Comparison of ENCODE assay signal across 1 cellular context in the genomic region with DNA sequence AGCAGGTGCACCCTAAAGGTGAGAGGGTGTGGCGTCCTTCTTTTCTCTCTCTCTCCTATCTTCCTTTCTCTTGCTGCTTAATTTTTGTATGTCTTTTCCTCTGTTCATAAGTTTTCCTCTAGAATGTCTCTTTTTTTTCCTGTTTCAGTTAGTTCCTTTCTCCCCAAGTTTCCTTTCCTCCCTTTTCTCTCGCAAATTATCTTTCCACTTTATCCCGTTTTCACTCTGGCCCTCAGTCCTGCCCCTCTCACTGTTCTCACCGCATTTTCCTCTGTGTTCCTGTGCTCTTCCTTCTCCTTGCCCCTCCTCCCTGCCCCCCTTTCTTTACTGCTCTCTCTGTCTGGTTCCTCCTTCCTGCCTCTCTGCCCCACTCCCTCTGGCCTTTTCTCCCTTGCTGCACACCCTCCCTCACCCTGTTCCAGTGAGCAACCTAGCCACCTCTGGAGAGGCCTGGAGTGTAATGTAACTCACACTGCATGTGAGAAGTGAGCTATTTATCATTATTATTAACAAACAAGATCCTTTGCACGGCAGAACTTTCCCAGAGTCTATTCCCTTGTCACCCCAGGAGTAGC.
TF ChIP-seq lines count a peak whose summit lies in the region.

No MANE protein-coding gene starts in this region.

TF ChIP-seq in GM23338, 12 proteins besides CTCF, POLR2A, EP300 and RAD21 (continued from another document):
- TF ChIP-seq, protein P1, sequence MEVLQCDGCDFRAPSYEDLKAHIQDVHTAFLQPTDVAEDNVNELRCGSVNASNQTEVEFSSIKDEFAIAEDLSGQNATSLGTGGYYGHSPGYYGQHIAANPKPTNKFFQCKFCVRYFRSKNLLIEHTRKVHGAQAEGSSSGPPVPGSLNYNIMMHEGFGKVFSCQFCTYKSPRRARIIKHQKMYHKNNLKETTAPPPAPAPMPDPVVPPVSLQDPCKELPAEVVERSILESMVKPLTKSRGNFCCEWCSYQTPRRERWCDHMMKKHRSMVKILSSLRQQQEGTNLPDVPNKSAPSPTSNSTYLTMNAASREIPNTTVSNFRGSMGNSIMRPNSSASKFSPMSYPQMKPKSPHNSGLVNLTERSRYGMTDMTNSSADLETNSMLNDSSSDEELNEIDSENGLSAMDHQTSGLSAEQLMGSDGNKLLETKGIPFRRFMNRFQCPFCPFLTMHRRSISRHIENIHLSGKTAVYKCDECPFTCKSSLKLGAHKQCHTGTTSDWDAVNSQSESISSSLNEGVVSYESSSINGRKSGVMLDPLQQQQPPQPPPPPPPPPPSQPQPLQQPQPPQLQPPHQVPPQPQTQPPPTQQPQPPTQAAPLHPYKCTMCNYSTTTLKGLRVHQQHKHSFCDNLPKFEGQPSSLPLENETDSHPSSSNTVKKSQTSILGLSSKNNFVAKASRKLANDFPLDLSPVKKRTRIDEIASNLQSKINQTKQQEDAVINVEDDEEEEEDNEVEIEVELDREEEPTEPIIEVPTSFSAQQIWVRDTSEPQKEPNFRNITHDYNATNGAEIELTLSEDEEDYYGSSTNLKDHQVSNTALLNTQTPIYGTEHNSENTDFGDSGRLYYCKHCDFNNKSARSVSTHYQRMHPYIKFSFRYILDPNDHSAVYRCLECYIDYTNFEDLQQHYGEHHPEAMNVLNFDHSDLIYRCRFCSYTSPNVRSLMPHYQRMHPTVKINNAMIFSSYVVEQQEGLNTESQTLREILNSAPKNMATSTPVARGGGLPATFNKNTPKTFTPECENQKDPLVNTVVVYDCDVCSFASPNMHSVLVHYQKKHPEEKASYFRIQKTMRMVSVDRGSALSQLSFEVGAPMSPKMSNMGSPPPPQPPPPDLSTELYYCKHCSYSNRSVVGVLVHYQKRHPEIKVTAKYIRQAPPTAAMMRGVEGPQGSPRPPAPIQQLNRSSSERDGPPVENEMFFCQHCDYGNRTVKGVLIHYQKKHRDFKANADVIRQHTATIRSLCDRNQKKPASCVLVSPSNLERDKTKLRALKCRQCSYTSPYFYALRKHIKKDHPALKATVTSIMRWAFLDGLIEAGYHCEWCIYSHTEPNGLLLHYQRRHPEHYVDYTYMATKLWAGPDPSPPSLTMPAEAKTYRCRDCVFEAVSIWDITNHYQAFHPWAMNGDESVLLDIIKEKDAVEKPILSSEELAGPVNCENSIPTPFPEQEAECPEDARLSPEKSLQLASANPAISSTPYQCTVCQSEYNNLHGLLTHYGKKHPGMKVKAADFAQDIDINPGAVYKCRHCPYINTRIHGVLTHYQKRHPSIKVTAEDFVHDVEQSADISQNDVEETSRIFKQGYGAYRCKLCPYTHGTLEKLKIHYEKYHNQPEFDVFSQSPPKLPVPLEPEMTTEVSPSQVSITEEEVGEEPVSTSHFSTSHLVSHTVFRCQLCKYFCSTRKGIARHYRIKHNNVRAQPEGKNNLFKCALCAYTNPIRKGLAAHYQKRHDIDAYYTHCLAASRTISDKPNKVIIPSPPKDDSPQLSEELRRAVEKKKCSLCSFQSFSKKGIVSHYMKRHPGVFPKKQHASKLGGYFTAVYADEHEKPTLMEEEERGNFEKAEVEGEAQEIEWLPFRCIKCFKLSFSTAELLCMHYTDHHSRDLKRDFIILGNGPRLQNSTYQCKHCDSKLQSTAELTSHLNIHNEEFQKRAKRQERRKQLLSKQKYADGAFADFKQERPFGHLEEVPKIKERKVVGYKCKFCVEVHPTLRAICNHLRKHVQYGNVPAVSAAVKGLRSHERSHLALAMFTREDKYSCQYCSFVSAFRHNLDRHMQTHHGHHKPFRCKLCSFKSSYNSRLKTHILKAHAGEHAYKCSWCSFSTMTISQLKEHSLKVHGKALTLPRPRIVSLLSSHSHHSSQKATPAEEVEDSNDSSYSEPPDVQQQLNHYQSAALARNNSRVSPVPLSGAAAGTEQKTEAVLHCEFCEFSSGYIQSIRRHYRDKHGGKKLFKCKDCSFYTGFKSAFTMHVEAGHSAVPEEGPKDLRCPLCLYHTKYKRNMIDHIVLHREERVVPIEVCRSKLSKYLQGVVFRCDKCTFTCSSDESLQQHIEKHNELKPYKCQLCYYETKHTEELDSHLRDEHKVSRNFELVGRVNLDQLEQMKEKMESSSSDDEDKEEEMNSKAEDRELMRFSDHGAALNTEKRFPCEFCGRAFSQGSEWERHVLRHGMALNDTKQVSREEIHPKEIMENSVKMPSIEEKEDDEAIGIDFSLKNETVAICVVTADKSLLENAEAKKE (CRISPR knock-in tag; IDR thresholded peaks at IDR 0.05), result no peak
- TF ChIP-seq ZNF114 (CRISPR knock-in tag; IDR thresholded peaks at IDR 0.05), result no peak
- TF ChIP-seq, protein P2, sequence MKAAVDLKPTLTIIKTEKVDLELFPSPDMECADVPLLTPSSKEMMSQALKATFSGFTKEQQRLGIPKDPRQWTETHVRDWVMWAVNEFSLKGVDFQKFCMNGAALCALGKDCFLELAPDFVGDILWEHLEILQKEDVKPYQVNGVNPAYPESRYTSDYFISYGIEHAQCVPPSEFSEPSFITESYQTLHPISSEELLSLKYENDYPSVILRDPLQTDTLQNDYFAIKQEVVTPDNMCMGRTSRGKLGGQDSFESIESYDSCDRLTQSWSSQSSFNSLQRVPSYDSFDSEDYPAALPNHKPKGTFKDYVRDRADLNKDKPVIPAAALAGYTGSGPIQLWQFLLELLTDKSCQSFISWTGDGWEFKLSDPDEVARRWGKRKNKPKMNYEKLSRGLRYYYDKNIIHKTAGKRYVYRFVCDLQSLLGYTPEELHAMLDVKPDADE (IDR thresholded peaks at IDR 0.05), result no peak
- no peak for TF ChIP-seq CREB1 (CRISPR knock-in tag; IDR thresholded peaks at IDR 0.05; ENCODE audit: low read depth)
- no peak for TF ChIP-seq EZH2 (IDR thresholded peaks at IDR 0.05; ENCODE audit: low read depth, unreplicated experiment)
- TF ChIP-seq, protein P3, sequence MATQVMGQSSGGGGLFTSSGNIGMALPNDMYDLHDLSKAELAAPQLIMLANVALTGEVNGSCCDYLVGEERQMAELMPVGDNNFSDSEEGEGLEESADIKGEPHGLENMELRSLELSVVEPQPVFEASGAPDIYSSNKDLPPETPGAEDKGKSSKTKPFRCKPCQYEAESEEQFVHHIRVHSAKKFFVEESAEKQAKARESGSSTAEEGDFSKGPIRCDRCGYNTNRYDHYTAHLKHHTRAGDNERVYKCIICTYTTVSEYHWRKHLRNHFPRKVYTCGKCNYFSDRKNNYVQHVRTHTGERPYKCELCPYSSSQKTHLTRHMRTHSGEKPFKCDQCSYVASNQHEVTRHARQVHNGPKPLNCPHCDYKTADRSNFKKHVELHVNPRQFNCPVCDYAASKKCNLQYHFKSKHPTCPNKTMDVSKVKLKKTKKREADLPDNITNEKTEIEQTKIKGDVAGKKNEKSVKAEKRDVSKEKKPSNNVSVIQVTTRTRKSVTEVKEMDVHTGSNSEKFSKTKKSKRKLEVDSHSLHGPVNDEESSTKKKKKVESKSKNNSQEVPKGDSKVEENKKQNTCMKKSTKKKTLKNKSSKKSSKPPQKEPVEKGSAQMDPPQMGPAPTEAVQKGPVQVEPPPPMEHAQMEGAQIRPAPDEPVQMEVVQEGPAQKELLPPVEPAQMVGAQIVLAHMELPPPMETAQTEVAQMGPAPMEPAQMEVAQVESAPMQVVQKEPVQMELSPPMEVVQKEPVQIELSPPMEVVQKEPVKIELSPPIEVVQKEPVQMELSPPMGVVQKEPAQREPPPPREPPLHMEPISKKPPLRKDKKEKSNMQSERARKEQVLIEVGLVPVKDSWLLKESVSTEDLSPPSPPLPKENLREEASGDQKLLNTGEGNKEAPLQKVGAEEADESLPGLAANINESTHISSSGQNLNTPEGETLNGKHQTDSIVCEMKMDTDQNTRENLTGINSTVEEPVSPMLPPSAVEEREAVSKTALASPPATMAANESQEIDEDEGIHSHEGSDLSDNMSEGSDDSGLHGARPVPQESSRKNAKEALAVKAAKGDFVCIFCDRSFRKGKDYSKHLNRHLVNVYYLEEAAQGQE (IDR thresholded peaks at IDR 0.05; ENCODE audit: unreplicated experiment), result no peak
- no peak for TF ChIP-seq POLR2AphosphoS5 (IDR thresholded peaks at IDR 0.05; ENCODE audit: low read depth)
- no peak for TF ChIP-seq NANOG (IDR thresholded peaks at IDR 0.05; ENCODE audit: borderline replicate concordance)
- no peak for TF ChIP-seq STAT1 (IDR thresholded peaks at IDR 0.05; ENCODE audit: unreplicated experiment)
- TF ChIP-seq EZH2phosphoT487 (IDR thresholded peaks at IDR 0.05; ENCODE audit: unreplicated experiment), result no peak
- TF ChIP-seq JUNB (IDR thresholded peaks at IDR 0.05; ENCODE audit: unreplicated experiment), result no peak
TF ChIP-seq in GM23338: peak in this region for 0.
